In the genomic region with DNA sequence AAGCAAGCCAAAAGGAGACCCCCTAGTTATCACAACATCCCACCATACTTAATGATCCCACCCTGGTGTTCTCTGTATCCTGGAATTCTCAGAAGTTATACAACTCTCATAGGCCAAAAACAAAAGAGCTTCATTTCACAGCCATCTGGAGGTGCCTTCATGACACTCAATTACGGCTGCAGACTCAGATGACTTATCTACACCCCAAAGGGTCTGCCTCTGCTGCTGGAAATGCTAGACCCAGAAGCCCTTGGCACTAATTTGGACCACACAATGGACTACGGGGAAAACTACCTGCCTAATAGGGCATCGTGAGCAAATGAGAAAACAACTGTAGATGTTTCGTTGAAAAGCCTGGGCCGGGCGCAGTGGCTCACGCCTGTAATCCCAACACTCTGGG, we compare ENCODE assay signal across 15 cellular contexts. TPM values are rescaled to one million over a fixed set of nuclear protein-coding genes. Genes with fewer than 3 reads are reported as not detected.
DNase-seq lines count a peak whose midpoint lies in the region; ATAC-seq and TF ChIP-seq lines count a peak whose summit lies in the region.
"Had no signal": no experiment of that assay in that cellular context is flagged by ENCODE, and none has a peak within 500 bp of the region (broad histone marks: within the 10 kb centered on the region; RNA-seq: fewer than 3 reads in every experiment).

No MANE protein-coding gene starts in this region.

- peaks cover 27% of the 10 kb centered on the region for H3K36me3 ChIP-seq in BLaER1
- H3K36me3 ChIP-seq in DOHH2 (ENCODE audit: control insufficient read depth, low read length), result peaks cover 17% of the 10 kb centered on the region
- H3K36me3 ChIP-seq in esophagus muscularis mucosa, result no peaks in the 10 kb centered on the region
- H3K36me3 ChIP-seq: uterus had no signal

- peaks cover 14% of the 10 kb centered on the region for H3K36me3 Mint-ChIP-seq in activated T-helper 1 cell treated with anti-CD3 and anti-CD28 coated beads, Interleukin-12 subunit alpha, Interleukin-12 subunit beta, Interleukin-2, Interleukin-4 antibody, amounts not matched to agents 30 ng/mL and 10 ng/mL and 1 ng/mL, durations not matched to agents 14 hours and 24 hours and 36 hours (ENCODE audit: low read depth)
- H3K36me3 Mint-ChIP-seq in naive thymus-derived CD8-positive, alpha-beta T cell, result peaks cover 0 to 19% (median 1%) of the 10 kb centered on the region in 3 donors

- ATAC-seq in naive thymus-derived CD8-positive, alpha-beta T cell, result no peak

- POLR2A ChIA-PET in naive thymus-derived CD8-positive, alpha-beta T cell (lab: Charles Lee), result interaction anchor here (1.0 to 1.2 kb wide), 3 partner anchors 9 to 127 kb away, joined by 3 to 5 read pairs (median 3); no protein-coding TSS in a partner anchor

- H3F3A ChIP-seq in DOHH2 (ENCODE audit: control insufficient read depth, insufficient read depth), result peaks cover 20% of the 10 kb centered on the region

- peaks cover 100% of the 10 kb centered on the region for H3K4me1 ChIP-seq in BLaER1
- H3K4me1 ChIP-seq in DOHH2 (ENCODE audit: control insufficient read depth, low read length), result peaks cover 93% of the 10 kb centered on the region
- H3K4me1 ChIP-seq in esophagus muscularis mucosa, result peaks cover 100% of the 10 kb centered on the region in 4 donors

- H3K4me3 Mint-ChIP-seq in activated T-helper 1 cell treated with anti-CD3 and anti-CD28 coated beads, Interleukin-12 subunit alpha, Interleukin-12 subunit beta, Interleukin-2, Interleukin-4 antibody, amounts not matched to agents 30 ng/mL and 10 ng/mL and 1 ng/mL, durations not matched to agents 14 hours and 24 hours and 36 hours, result peak overlapping the region; percentile 17
- H3K4me3 Mint-ChIP-seq in naive thymus-derived CD8-positive, alpha-beta T cell, result peak overlapping the region; percentile 16 to 90 (median 78)

- H3K9me3 ChIP-seq in BLaER1 (no peaks in the 10 kb centered on the region), DOHH2 (ENCODE audit: control insufficient read depth, insufficient read depth, low read length) (no peaks in the 10 kb centered on the region), esophagus muscularis mucosa (no peaks in the 10 kb centered on the region)
- H3K9me3 ChIP-seq: uterus had no signal

- no peak for DNase-seq in activated T-helper 1 cell treated with anti-CD3 and anti-CD28 coated beads, Interleukin-12 subunit alpha, Interleukin-12 subunit beta, Interleukin-2, Interleukin-4 antibody, amounts not matched to agents 30 ng/mL and 10 ng/mL and 1 ng/mL, durations not matched to agents 14 hours and 24 hours and 36 hours (ENCODE audit: low spot score)
- DNase-seq in naive thymus-derived CD8-positive, alpha-beta T cell, result no peak
- no peak for DNase-seq in RKO (ENCODE audit: low spot score)
- DNase-seq in esophagus muscularis mucosa (ENCODE audit: extremely low spot score), result no peak
- DNase-seq in SHP77 treated with DMSO at 0.1 percent for 48 hours (lab: John Stamatoyannopoulos, UW), result no peak
- DNase-seq: amygdala; H7; NCI-H187; NCI-H69; stimulated activated CD4-positive, alpha-beta T cell treated with anti-CD3 and anti-CD28 coated beads, Interleukin-4, amount 100 ng/mL, for 1 hour; uterus had no signal

- TF ChIP-seq CTCF in DOHH2 (IDR thresholded peaks at IDR 0.05; ENCODE audit: low read depth, low read length, poor library complexity, severe bottlenecking) (no peak), esophagus muscularis mucosa (IDR thresholded peaks at IDR 0.05) (no peak)

- peaks cover 99% of the 10 kb centered on the region for H3K79me2 ChIP-seq in DOHH2 (ENCODE audit: control insufficient read depth, low read length)

- no peak overlapping the region for H3K4me3 ChIP-seq in BLaER1
- H3K4me3 ChIP-seq in DOHH2 (ENCODE audit: low read length), result peak overlapping the region; percentile 15
- H3K4me3 ChIP-seq in esophagus muscularis mucosa, result no peak overlapping the region
- H3K4me3 ChIP-seq: uterus had no signal

- no peaks in the 10 kb centered on the region for H3K27me3 ChIP-seq in BLaER1
- no peaks in the 10 kb centered on the region for H3K27me3 ChIP-seq in DOHH2 (ENCODE audit: control insufficient read depth, low read length)
- H3K27me3 ChIP-seq in esophagus muscularis mucosa, result no peaks in the 10 kb centered on the region
- H3K27me3 ChIP-seq: uterus had no signal

- no peak overlapping the region for H3K9ac ChIP-seq in BLaER1
- H3K9ac ChIP-seq: KMS-11 had no signal

- H3K9me2 ChIP-seq in DOHH2 (replicated peaks; ENCODE audit: control insufficient read depth, low read length), result no peaks in the 10 kb centered on the region

- H3K27me3 Mint-ChIP-seq in activated T-helper 1 cell treated with anti-CD3 and anti-CD28 coated beads, Interleukin-12 subunit alpha, Interleukin-12 subunit beta, Interleukin-2, Interleukin-4 antibody, amounts not matched to agents 30 ng/mL and 10 ng/mL and 1 ng/mL, durations not matched to agents 14 hours and 24 hours and 36 hours (ENCODE audit: insufficient read depth), result no peaks in the 10 kb centered on the region
- no peaks in the 10 kb centered on the region for H3K27me3 Mint-ChIP-seq in naive thymus-derived CD8-positive, alpha-beta T cell

- H4K20me1 ChIP-seq in BLaER1, result peaks cover 100% of the 10 kb centered on the region
- peaks cover 57% of the 10 kb centered on the region for H4K20me1 ChIP-seq in DOHH2 (ENCODE audit: control insufficient read depth, insufficient read depth, low read depth, low read length)

- intact Hi-C loops in activated T-helper 1 cell treated with anti-CD3 and anti-CD28 coated beads, Interleukin-12 subunit alpha, Interleukin-12 subunit beta, Interleukin-2, Interleukin-4 antibody, amounts not matched to agents 30 ng/mL and 10 ng/mL and 1 ng/mL, durations not matched to agents 14 hours and 24 hours and 36 hours (cut with micrococcal nuclease), result no loop called here
- intact Hi-C loops in esophagus muscularis mucosa (cut with DNase I), result no loop called here

- peak overlapping the region; percentile 86 for H3K4me2 ChIP-seq in BLaER1
- peak overlapping the region; percentile 53 for H3K4me2 ChIP-seq in DOHH2 (ENCODE audit: low read length)

- H3K9me3 Mint-ChIP-seq in activated T-helper 1 cell treated with anti-CD3 and anti-CD28 coated beads, Interleukin-12 subunit alpha, Interleukin-12 subunit beta, Interleukin-2, Interleukin-4 antibody, amounts not matched to agents 30 ng/mL and 10 ng/mL and 1 ng/mL, durations not matched to agents 14 hours and 24 hours and 36 hours, result no peaks in the 10 kb centered on the region
- no peaks in the 10 kb centered on the region for H3K9me3 Mint-ChIP-seq in naive thymus-derived CD8-positive, alpha-beta T cell

- 96% methylated on average over 7 of the region's 7 CpGs for WGBS in esophagus muscularis mucosa

- H3K27ac Mint-ChIP-seq in activated T-helper 1 cell treated with anti-CD3 and anti-CD28 coated beads, Interleukin-12 subunit alpha, Interleukin-12 subunit beta, Interleukin-2, Interleukin-4 antibody, amounts not matched to agents 30 ng/mL and 10 ng/mL and 1 ng/mL, durations not matched to agents 14 hours and 24 hours and 36 hours, result peak overlapping the region; percentile 6
- H3K27ac Mint-ChIP-seq in naive thymus-derived CD8-positive, alpha-beta T cell, result peak overlapping the region in 7 of 10 donors; percentile 1 to 70 (median 61)

- H3K4me1 Mint-ChIP-seq in activated T-helper 1 cell treated with anti-CD3 and anti-CD28 coated beads, Interleukin-12 subunit alpha, Interleukin-12 subunit beta, Interleukin-2, Interleukin-4 antibody, amounts not matched to agents 30 ng/mL and 10 ng/mL and 1 ng/mL, durations not matched to agents 14 hours and 24 hours and 36 hours (ENCODE audit: low read depth), result peaks cover 94% of the 10 kb centered on the region
- H3K4me1 Mint-ChIP-seq in naive thymus-derived CD8-positive, alpha-beta T cell, result peaks cover 62 to 100% (median 96%) of the 10 kb centered on the region in 4 donors

- H3K27ac ChIP-seq in BLaER1 (0 out of 2 replicates have a peak overlapping the region, but pooled peaks have one; percentile 0), DOHH2 (ENCODE audit: low read depth, low read length) (peak overlapping the region; percentile 30), esophagus muscularis mucosa (replicated peaks in 1 of 4) (no peak overlapping the region)
- H3K27ac ChIP-seq: coronary artery had no signal

- no peak for TF ChIP-seq POLR2A in esophagus muscularis mucosa (IDR thresholded peaks at IDR 0.05; ENCODE audit: low read depth)

- no peak for TF ChIP-seq EP300 in esophagus muscularis mucosa (IDR thresholded peaks at IDR 0.05)

RNA-seq across cellular contexts. Expression of a gene that starts 40.2 kb away (rescaled TPM):
- 122 and 129 TPM in 2 replicates for total RNA-seq in activated T-helper 1 cell treated with anti-CD3 and anti-CD28 coated beads, Interleukin-12 subunit alpha, Interleukin-12 subunit beta, Interleukin-2, Interleukin-4 antibody, amounts not matched to agents 30 ng/mL and 10 ng/mL and 1 ng/mL, durations not matched to agents 14 hours and 24 hours and 36 hours
- total RNA-seq in naive thymus-derived CD8-positive, alpha-beta T cell, result 100 to 1,000 TPM; 172 to 180 TPM
- polyA plus RNA-seq in naive thymus-derived CD8-positive, alpha-beta T cell, result 10 to 100 TPM; 10.6 to 37.2 (median 11.5) TPM
- 10 to 100 TPM; 34.1 to 48.1 (median 37.5) TPM for total RNA-seq in esophagus muscularis mucosa

RNA-seq across cellular contexts. Expression of a gene that starts 59.9 kb away (rescaled TPM):
- 0.20 TPM in 1 of 2 replicates, not detected in the other for total RNA-seq in activated T-helper 1 cell treated with anti-CD3 and anti-CD28 coated beads, Interleukin-12 subunit alpha, Interleukin-12 subunit beta, Interleukin-2, Interleukin-4 antibody, amounts not matched to agents 30 ng/mL and 10 ng/mL and 1 ng/mL, durations not matched to agents 14 hours and 24 hours and 36 hours
- total RNA-seq in naive thymus-derived CD8-positive, alpha-beta T cell, result under 1 TPM in 1 of 2 experiments, not detected in 1; 0.65 TPM
- not detected for polyA plus RNA-seq in naive thymus-derived CD8-positive, alpha-beta T cell
- total RNA-seq in esophagus muscularis mucosa, result 1 to 10 TPM in 1 of 4 donors, not detected in 3; 1.6 TPM

Comparison
In these comparisons a context has a peak if more than half of its experiments do, and no peak if none do; other contexts are left out.
1. H3K27ac ChIP-seq: peak in BLaER1 (single experiment) and DOHH2 (single experiment); none in esophagus muscularis mucosa (0 of 4).